In genomic region chr13:99702687-99703319, GRCh38 we compare ENCODE assay signal across 28 cellular contexts.
DNase-seq lines count a peak whose midpoint lies in the region; ATAC-seq, FAIRE-seq and TF ChIP-seq lines count a peak whose summit lies in the region.
"Had no signal": no experiment of that assay in that cellular context is flagged by ENCODE, and none has a peak within 500 bp of the region (broad histone marks: within the 10 kb centered on the region; RNA-seq: fewer than 3 reads in every experiment).

No MANE protein-coding gene starts in this region.

- H2BK5ac ChIP-seq in H1 (ENCODE audit: low read depth, low read length) = peak overlapping the region; percentile 84; the same call in 1 of the 2 replicates

- H2BK120ac ChIP-seq in H1 (replicated peaks; ENCODE audit: low read depth, low read length) = peak overlapping the region; percentile 81

- H3K23ac ChIP-seq in H1 (ENCODE audit: insufficient read length) = no peak overlapping the region

- WGBS in HUES64 = 17% methylated on average over 9 of the region's 9 CpGs
- 11% methylated on average over 9 of the region's 9 CpGs; no CpG with 5 or more reads in 1 of the 2 experiments for WGBS in H1 (ENCODE audit: extremely low coverage in 1 of 2, insufficient coverage in 1 of 2, insufficient read length in 1 of 2, insufficient replicate concordance in 2 of 2, low coverage in 1 of 2, low lambda C conversion rate in 2 of 2, missing lambda C conversion rate in 1 of 2), 2 experiments

- TF ChIP-seq POLR2A in H1 (IDR thresholded peaks at IDR 0.05; ENCODE audit: control extremely low read depth in 1 of 2, low read depth in 2 of 2, low read length in 2 of 2) = no peak

- peak overlapping the region; percentile 17 for H2BK20ac ChIP-seq in H1 (ENCODE audit: low read length)

- H2AFZ ChIP-seq in H1 (ENCODE audit: low read length) = no peak overlapping the region

- H3K23me2 ChIP-seq in H1 (ENCODE audit: low read depth, low read length) = no peaks in the 10 kb centered on the region

- no peak overlapping the region for H3K56ac ChIP-seq in H1 (replicated peaks; ENCODE audit: insufficient read length, low read depth, low read length)

- TF ChIP-seq EP300 in H1 (IDR thresholded peaks at IDR 0.05; ENCODE audit: borderline replicate concordance in 1 of 2, low read depth in 2 of 2, low read length in 2 of 2) = no peak

- H3K27ac ChIP-seq in HUES64 (ENCODE audit: low read depth, low read length) (peak overlapping the region; percentile 92), H1 (ENCODE audit: low read depth, low read length) (peak overlapping the region; percentile 31; the same call in 1 of the 2 replicates)
- H3K27ac ChIP-seq: colonic mucosa, esophagus muscularis mucosa, testis had no signal

- H3K9ac ChIP-seq in HUES64 (ENCODE audit: low read depth, low read length) (peak overlapping the region; percentile 56), H1 (replicated peaks in 1 of 4; ENCODE audit: extremely low read depth in 1 of 4, low read depth in 3 of 4, low read length in 3 of 4) (no peak overlapping the region; a peak in 2 of 7 replicates)

- no peak for ATAC-seq in GM21367 (IDR thresholded peaks at IDR 0.05; ENCODE audit: unreplicated experiment)
- no peak for ATAC-seq in HG02763 (IDR thresholded peaks at IDR 0.05; ENCODE audit: unreplicated experiment)
- ATAC-seq in GM18868 (IDR thresholded peaks at IDR 0.05; ENCODE audit: unreplicated experiment) = no peak
- ATAC-seq: HCT116, K562, sciatic nerve had no signal

- H2BK12ac ChIP-seq in H1 (ENCODE audit: low read depth, low read length) = peak overlapping the region; percentile 32

- no peaks in the 10 kb centered on the region for H3K79me2 ChIP-seq in H1 (ENCODE audit: control insufficient read depth in 1 of 2, insufficient read depth in 2 of 2, low read length in 2 of 2)

- DNase-seq in DMS153 treated with DMSO at 0.1 percent for 48 hours (lab: John Stamatoyannopoulos, UW; ENCODE audit: unreplicated experiment) (peak; percentile 58), NCI-H345 (lab: John Stamatoyannopoulos, UW) (peak; percentile 73), H1 (ENCODE audit: low read depth in 1 of 2, low spot score in 2 of 2) (no peak)
- DNase-seq in effector CD8-positive, alpha-beta T cell (lab: John Stamatoyannopoulos, UW) = no peak
- DNase-seq: activated CD4-positive, alpha-beta T cell treated with anti-CD3 and anti-CD28 coated beads, Interleukin-2, amount 50 U/mL, for 4 hours; activated CD4-positive, CD25-positive, alpha-beta regulatory T cell; BE2C; colonic mucosa; EL; foreskin melanocyte; hippocampal formation; MG63; NCI-H1694; NCI-H524; stimulated activated CD4-positive, alpha-beta T cell treated with anti-CD3 and anti-CD28 coated beads, Interleukin-4, amount 100 ng/mL, for 4 hours; stimulated activated naive CD4-positive, alpha-beta T cell; T1000; testis had no signal

- peak; percentile 75 for FAIRE-seq in H1 (lab: Jason Lieb, UNC)
- FAIRE-seq: bronchial epithelial cell, GM12892, K562 had no signal

- peak; percentile 52; a peak in 3 of 4 replicates for TF ChIP-seq RAD21 in H1 (IDR thresholded peaks at IDR 0.05 in 1 of 2, conservative IDR thresholded peaks at IDR 0.05 in 1 of 2; ENCODE audit: low read depth in 2 of 2, low read length in 2 of 2)

- peak overlapping the region; percentile 9 for H3K18ac ChIP-seq in H1 (ENCODE audit: extremely low read depth, low read length)

- peak; percentile 25 to 42 (median 26); a peak in 3 of 4 replicates for TF ChIP-seq CTCF in H1 (IDR thresholded peaks at IDR 0.05; ENCODE audit: control extremely low read depth in 1 of 3, insufficient read depth in 1 of 3, low read depth in 1 of 3, low read length in 3 of 3)

- no peaks in the 10 kb centered on the region for H4K20me1 ChIP-seq in H1 (replicated peaks in 1 of 2; ENCODE audit: control insufficient read depth in 1 of 2, insufficient read depth in 2 of 2, low read length in 2 of 2)

- H2BK15ac ChIP-seq in H1 (ENCODE audit: low read length) = 0 out of 2 replicates have a peak overlapping the region, but pooled peaks have one; percentile 12

- no peak overlapping the region for H4K8ac ChIP-seq in H1 (ENCODE audit: extremely low read depth, insufficient read depth, low read length)

- POLR2A ChIA-PET in H1 (lab: Charles Lee; ENCODE audit: partially characterized antibody) = interaction anchor here (0.8 to 13.3 kb wide), 21 partner anchors 9 to 278 kb away, joined by 3 to 229 read pairs (median 4); partner anchors contain the start of gene ZIC2

- CTCF ChIA-PET in H1 (lab: Charles Lee; ENCODE audit: partially characterized antibody) = interaction anchor here (0.6 to 2.4 kb wide), 24 partner anchors 8 to 291 kb away, joined by 3 to 11 read pairs (median 4); no protein-coding TSS in a partner anchor

- H3K9me3 ChIP-seq in HUES64 (ENCODE audit: insufficient read depth, low read depth, low read length) = no peaks in the 10 kb centered on the region
- no peaks in the 10 kb centered on the region for H3K9me3 ChIP-seq in H1 (ENCODE audit: insufficient read depth in 2 of 2, low read depth in 1 of 2, low read length in 1 of 2)
- H3K9me3 ChIP-seq: BE2C, colonic mucosa, esophagus muscularis mucosa, MG63, testis had no signal

- H3K79me1 ChIP-seq in H1 (ENCODE audit: low read depth, low read length) = no peaks in the 10 kb centered on the region

- H3K36me3 ChIP-seq in HUES64 (ENCODE audit: insufficient read depth, low read length) (no peaks in the 10 kb centered on the region), H1 (ENCODE audit: control insufficient read depth in 2 of 4, insufficient read depth in 4 of 4, low read length in 3 of 4) (no peaks in the 10 kb centered on the region)
- H3K36me3 ChIP-seq: BE2C, colonic mucosa, esophagus muscularis mucosa, MG63 had no signal

- H3K4me3 ChIP-seq in HUES64 (ENCODE audit: low read length) (no peak overlapping the region), H1 (ENCODE audit: extremely low read depth in 1 of 4, insufficient read depth in 2 of 4, low read depth in 3 of 4, low read length in 4 of 4) (no peak overlapping the region)
- H3K4me3 ChIP-seq: colonic mucosa, esophagus muscularis mucosa, K562, MG63, testis had no signal

- H3K4me1 ChIP-seq in HUES64 (ENCODE audit: insufficient read depth, low read length) = peaks cover 39% of the 10 kb centered on the region
- H3K4me1 ChIP-seq in H1 (replicated peaks in 1 of 4; ENCODE audit: control insufficient read depth in 3 of 4, insufficient read depth in 4 of 4, low read length in 3 of 4) = peaks cover 6 to 37% (median 14%) of the 10 kb centered on the region in 4 experiments
- H3K4me1 ChIP-seq: BE2C, colonic mucosa, esophagus muscularis mucosa, testis had no signal

- H4K91ac ChIP-seq in H1 (replicated peaks; ENCODE audit: insufficient read length, low read length) = peak overlapping the region; percentile 72

- H3K14ac ChIP-seq in H1 (ENCODE audit: insufficient read length) = no peak overlapping the region

- no peaks in the 10 kb centered on the region for H3K27me3 ChIP-seq in HUES64 (ENCODE audit: insufficient read depth, low read length)
- H3K27me3 ChIP-seq in H1 (replicated peaks in 1 of 4; ENCODE audit: control insufficient read depth in 3 of 4, extremely low read depth in 1 of 4, insufficient read depth in 3 of 4, low read length in 3 of 4) = no peaks in the 10 kb centered on the region
- H3K27me3 ChIP-seq: BE2C, colonic mucosa, esophagus muscularis mucosa, MG63, testis had no signal

- H3K4me2 ChIP-seq in H1 (ENCODE audit: insufficient read depth in 1 of 2, low read depth in 2 of 2, low read length in 2 of 2) = peak overlapping the region; percentile 14 to 64; a peak in 3 of 4 replicates

- peak overlapping the region; percentile 87; the same call in 1 of the 2 replicates for H2AK5ac ChIP-seq in H1 (ENCODE audit: low read depth, low read length)

- peak overlapping the region; percentile 19 for H4K5ac ChIP-seq in H1 (ENCODE audit: insufficient read length, low read depth, low read length)

- H3K4ac ChIP-seq in H1 (replicated peaks; ENCODE audit: insufficient read length, low read depth, low read length) = peak overlapping the region; percentile 10

TF ChIP-seq in H1, 55 proteins besides CTCF, POLR2A, EP300 and RAD21:
- TF ChIP-seq MAX (IDR thresholded peaks at IDR 0.05) = peak; percentile 65; the same call in 1 of the 2 replicates
- no peak for TF ChIP-seq SP2 (IDR thresholded peaks at IDR 0.05; ENCODE audit: low read length)
- no peak for TF ChIP-seq TEAD4 (IDR thresholded peaks at IDR 0.05; ENCODE audit: low read depth, low read length)
- no peak for TF ChIP-seq CHD2 (IDR thresholded peaks at IDR 0.05; ENCODE audit: low read length)
- peak in 1 of 2 experiments; percentile 58; a peak in 2 of 4 replicates for TF ChIP-seq HDAC2 (IDR thresholded peaks at IDR 0.05; ENCODE audit: borderline replicate concordance in 1 of 2, low read depth in 2 of 2, low read length in 2 of 2)

Comparison
In these comparisons a context has a peak if more than half of its experiments do, and no peak if none do; other contexts are left out.
1. DNase-seq: peak in DMS153 treated with DMSO at 0.1 percent for 48 hours (single experiment) and NCI-H345 (single experiment); none in H1 (0 of 2) and effector CD8-positive, alpha-beta T cell (single experiment).